1 cellular context compared by ENCODE assay signal in the genomic region with DNA sequence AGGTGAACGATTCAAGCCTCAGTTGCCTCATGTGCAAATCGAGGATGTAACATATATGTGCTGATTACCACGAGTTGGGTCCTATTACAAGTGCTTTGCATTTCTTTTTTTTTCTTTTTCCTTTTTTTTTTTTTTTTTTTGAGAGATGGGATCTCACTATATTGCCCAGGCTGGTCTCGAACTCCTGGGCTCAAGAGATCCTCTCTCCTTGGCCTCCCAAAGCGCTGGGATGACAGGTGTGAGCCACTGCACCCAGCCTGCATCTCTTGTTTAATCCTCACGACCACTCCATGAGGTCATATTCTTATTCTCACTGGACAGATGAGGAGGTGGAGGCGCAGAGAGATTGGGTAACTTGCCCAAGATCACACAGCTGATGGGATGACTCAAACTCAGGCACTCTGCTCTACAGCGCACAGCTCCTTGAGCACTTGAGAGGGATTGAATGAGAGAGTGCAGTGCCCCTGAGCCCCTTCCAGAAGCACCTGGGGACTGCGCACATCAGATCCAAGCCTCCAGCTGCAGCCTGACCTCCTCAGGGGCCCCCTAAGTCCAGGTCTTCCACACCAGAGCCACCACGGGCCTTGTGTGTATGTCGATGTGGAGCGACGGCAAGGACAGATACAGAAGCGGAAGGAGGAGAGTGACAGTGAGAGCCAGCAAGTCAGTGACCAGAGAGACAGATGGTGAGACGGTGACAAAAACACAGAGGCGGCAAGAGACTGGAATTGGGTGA.
A peak's percentile ranks its signal among the peaks of the same experiment; 100 is the strongest.
TF ChIP-seq lines count a peak whose summit lies in the region.

No MANE protein-coding gene starts in this region.

TF ChIP-seq in HepG2, 621 proteins besides CTCF, POLR2A, EP300 and RAD21:
- TF ChIP-seq JUNB (CRISPR knock-in tag; IDR thresholded peaks at IDR 0.05; ENCODE audit: borderline replicate concordance) (0 out of 2 replicates have a peak, but pooled peaks have one; percentile 53), ZMYM3 (CRISPR knock-in tag; IDR thresholded peaks at IDR 0.05) (peak; percentile 74), ZNF121 (CRISPR knock-in tag; IDR thresholded peaks at IDR 0.05) (peak; percentile 85), NONO (IDR thresholded peaks at IDR 0.05) (no peak), NONO (CRISPR knock-in tag; conservative IDR thresholded peaks at IDR 0.05) (peak; percentile 36; the same call in 1 of the 2 replicates), ZFX (CRISPR knock-in tag; IDR thresholded peaks at IDR 0.05; ENCODE audit: low read depth) (0 out of 2 replicates have a peak, but pooled peaks have one; percentile 17), ZNF768 (CRISPR knock-in tag; IDR thresholded peaks at IDR 0.05) (peak; percentile 95), KDM5A (IDR thresholded peaks at IDR 0.05; ENCODE audit: borderline replicate concordance, low read length) (no peak), ZNF564 (CRISPR knock-in tag; IDR thresholded peaks at IDR 0.05) (no peak)
- TF ChIP-seq, protein P1, sequence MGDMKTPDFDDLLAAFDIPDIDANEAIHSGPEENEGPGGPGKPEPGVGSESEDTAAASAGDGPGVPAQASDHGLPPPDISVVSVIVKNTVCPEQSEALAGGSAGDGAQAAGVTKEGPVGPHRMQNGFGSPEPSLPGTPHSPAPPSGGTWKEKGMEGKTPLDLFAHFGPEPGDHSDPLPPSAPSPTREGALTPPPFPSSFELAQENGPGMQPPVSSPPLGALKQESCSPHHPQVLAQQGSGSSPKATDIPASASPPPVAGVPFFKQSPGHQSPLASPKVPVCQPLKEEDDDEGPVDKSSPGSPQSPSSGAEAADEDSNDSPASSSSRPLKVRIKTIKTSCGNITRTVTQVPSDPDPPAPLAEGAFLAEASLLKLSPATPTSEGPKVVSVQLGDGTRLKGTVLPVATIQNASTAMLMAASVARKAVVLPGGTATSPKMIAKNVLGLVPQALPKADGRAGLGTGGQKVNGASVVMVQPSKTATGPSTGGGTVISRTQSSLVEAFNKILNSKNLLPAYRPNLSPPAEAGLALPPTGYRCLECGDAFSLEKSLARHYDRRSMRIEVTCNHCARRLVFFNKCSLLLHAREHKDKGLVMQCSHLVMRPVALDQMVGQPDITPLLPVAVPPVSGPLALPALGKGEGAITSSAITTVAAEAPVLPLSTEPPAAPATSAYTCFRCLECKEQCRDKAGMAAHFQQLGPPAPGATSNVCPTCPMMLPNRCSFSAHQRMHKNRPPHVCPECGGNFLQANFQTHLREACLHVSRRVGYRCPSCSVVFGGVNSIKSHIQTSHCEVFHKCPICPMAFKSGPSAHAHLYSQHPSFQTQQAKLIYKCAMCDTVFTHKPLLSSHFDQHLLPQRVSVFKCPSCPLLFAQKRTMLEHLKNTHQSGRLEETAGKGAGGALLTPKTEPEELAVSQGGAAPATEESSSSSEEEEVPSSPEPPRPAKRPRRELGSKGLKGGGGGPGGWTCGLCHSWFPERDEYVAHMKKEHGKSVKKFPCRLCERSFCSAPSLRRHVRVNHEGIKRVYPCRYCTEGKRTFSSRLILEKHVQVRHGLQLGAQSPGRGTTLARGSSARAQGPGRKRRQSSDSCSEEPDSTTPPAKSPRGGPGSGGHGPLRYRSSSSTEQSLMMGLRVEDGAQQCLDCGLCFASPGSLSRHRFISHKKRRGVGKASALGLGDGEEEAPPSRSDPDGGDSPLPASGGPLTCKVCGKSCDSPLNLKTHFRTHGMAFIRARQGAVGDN (CRISPR knock-in tag; IDR thresholded peaks at IDR 0.05), result 0 out of 2 replicates have a peak, but pooled peaks have one; percentile 6
- TF ChIP-seq, protein P2, sequence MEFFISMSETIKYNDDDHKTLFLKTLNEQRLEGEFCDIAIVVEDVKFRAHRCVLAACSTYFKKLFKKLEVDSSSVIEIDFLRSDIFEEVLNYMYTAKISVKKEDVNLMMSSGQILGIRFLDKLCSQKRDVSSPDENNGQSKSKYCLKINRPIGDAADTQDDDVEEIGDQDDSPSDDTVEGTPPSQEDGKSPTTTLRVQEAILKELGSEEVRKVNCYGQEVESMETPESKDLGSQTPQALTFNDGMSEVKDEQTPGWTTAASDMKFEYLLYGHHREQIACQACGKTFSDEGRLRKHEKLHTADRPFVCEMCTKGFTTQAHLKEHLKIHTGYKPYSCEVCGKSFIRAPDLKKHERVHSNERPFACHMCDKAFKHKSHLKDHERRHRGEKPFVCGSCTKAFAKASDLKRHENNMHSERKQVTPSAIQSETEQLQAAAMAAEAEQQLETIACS (CRISPR knock-in tag; IDR thresholded peaks at IDR 0.05), result no peak
